ENCODE assay signal across 1 cellular context in the genomic region with DNA sequence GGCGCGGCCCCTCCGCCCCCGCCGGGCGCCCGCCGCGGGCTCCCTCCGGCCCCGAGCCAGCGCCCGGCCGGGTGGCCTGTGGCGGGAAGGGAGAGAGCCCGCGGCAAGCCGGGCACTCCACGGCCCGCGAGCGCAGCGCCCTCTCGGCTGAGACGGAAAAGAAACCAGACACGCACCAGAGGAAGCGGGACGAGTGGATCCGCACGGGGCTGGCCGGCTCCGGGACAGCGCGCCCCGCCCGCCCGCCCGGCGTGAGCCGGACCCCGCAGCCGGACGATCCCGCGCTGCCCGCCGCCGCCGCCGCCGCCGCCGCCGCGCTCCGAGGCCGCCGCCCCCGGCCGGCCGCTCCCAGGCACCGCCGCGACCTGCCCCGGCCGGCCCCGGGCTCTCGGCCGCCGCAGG.
TF ChIP-seq lines count a peak whose summit lies in the region.

No MANE protein-coding gene starts in this region.

TF ChIP-seq in IMR-90, 13 proteins besides CTCF, POLR2A, EP300 and RAD21 (continued from another document):
- no peak for TF ChIP-seq MAZ (IDR thresholded peaks at IDR 0.05; ENCODE audit: borderline replicate concordance, low read depth, low read length)
- TF ChIP-seq CHD1 (IDR thresholded peaks at IDR 0.05; ENCODE audit: low read depth, low read length): no peak
- no peak for TF ChIP-seq FOS (IDR thresholded peaks at IDR 0.05; ENCODE audit: low read depth, low read length)
